In genomic region chr17:55925440-55925839, GRCh38 we compare ENCODE assay signal across 25 cellular contexts.
"Had no signal": no experiment of that assay in that cellular context is flagged by ENCODE, and none has a peak within 500 bp of the region (broad histone marks: within the 10 kb centered on the region; RNA-seq: fewer than 3 reads in every experiment).

No MANE protein-coding gene starts in this region.

- ATAC-seq: activated T-cell treated with anti-CD3 and anti-CD28 coated beads, Interleukin-2, amount 50 U/mL, for 72 hours; foreskin keratinocyte; gastrocnemius medialis had no signal

- H3K4me3 ChIP-seq: coronary artery, dorsolateral prefrontal cortex, esophagus muscularis mucosa, gastrocnemius medialis had no signal

- DNase-seq: activated CD4-positive, alpha-beta memory T cell treated with anti-CD3 and anti-CD28 coated beads, Interleukin-2, amount 10 ng/mL, durations not matched to agents 7 days and 5 days; activated CD4-positive, alpha-beta T cell treated with anti-CD3 and anti-CD28 coated beads for 1 hour; activated CD4-positive, alpha-beta T cell treated with anti-CD3 and anti-CD28 coated beads for 4 hours; activated CD4-positive, alpha-beta T cell treated with anti-CD3 and anti-CD28 coated beads, Interleukin-2, amount 10 ng/mL, durations not matched to agents 7 days and 5 days; activated CD4-positive, alpha-beta T cell treated with anti-CD3 and anti-CD28 coated beads, Interleukin-2, amount 50 U/mL, for 4 hours; activated CD8-positive, alpha-beta memory T cell treated with anti-CD3 and anti-CD28 coated beads, Interleukin-2, amount 50 U/mL, for 48 hours; activated gamma-delta T cell; activated naive CD4-positive, alpha-beta T cell; activated naive CD4-positive, alpha-beta T cell treated with anti-CD3 and anti-CD28 coated beads, Interleukin-2, amount 10 ng/mL, durations not matched to agents 7 days and 5 days; activated T-cell treated with anti-CD3 and anti-CD28 coated beads for 4 hours; activated T-cell treated with anti-CD3 and anti-CD28 coated beads, Interleukin-2, amount 50 U/mL, for 24 hours; activated T-cell treated with anti-CD3 and anti-CD28 coated beads, Interleukin-2, amount 50 U/mL, for 72 hours; amniotic stem cell; anterior cingulate cortex; brain microvascular endothelial cell; dorsolateral prefrontal cortex; effector memory CD4-positive, alpha-beta T cell; foreskin keratinocyte; gastrocnemius medialis; glutamatergic neuron; T-helper 2 cell had no signal

- H3K4me1 ChIP-seq: esophagus muscularis mucosa, foreskin keratinocyte, gastrocnemius medialis had no signal

- H3K27ac ChIP-seq: brain microvascular endothelial cell, coronary artery, dorsolateral prefrontal cortex, esophagus muscularis mucosa, foreskin keratinocyte, gastrocnemius medialis had no signal

- FAIRE-seq: astrocyte, bronchial epithelial cell had no signal

- H3K27me3 ChIP-seq: brain microvascular endothelial cell, esophagus muscularis mucosa, foreskin keratinocyte, gastrocnemius medialis had no signal

- H3K36me3 ChIP-seq: brain microvascular endothelial cell, esophagus muscularis mucosa, gastrocnemius medialis had no signal
